26 cellular contexts compared by ENCODE assay signal in genomic region chr14:64405295-64405694, GRCh38.
"Had no signal": no experiment of that assay in that cellular context is flagged by ENCODE, and none has a peak within 500 bp of the region (broad histone marks: within the 10 kb centered on the region; RNA-seq: fewer than 3 reads in every experiment).

No MANE protein-coding gene starts in this region.

- H3K27ac ChIP-seq: colonic mucosa, parathyroid adenoma, psoas muscle, tibial artery had no signal

- ATAC-seq: left ventricle myocardium superior; naive thymus-derived CD8-positive, alpha-beta T cell; psoas muscle; stimulated activated memory B cell treated with anti-CD40 and anti-IgM and Interleukin-4, amounts not matched to agents 10 μg/mL and 1 μg/mL and 100 μg/mL, for 72 hours; stimulated activated naive CD8-positive, alpha-beta T cell treated with anti-CD3 and anti-CD28 coated beads, Interleukin-15, amount 100 ng/mL, for 72 hours had no signal

- H3K4me1 Mint-ChIP-seq: central memory CD8-positive, alpha-beta T cell had no signal

- H3K9me3 ChIP-seq: colonic mucosa, psoas muscle, tibial artery had no signal

- DNase-seq: activated CD4-positive, alpha-beta memory T cell treated with anti-CD3 and anti-CD28 coated beads for 36 hours; activated CD4-positive, alpha-beta T cell treated with anti-CD3 and anti-CD28 coated beads for 48 hours; activated CD8-positive, alpha-beta memory T cell treated with anti-CD3 and anti-CD28 coated beads, Interleukin-2, amount 50 U/mL, for 4 hours; activated gamma-delta T cell treated with Interleukin-2 at 50 U/mL for 16 hours; activated naive CD4-positive, alpha-beta T cell treated with anti-CD3 and anti-CD28 coated beads, Interleukin-2, amount 50 U/mL, for 16 hours; activated T-cell treated with anti-CD3 and anti-CD28 coated beads, Interleukin-2, amount 50 U/mL, for 1 hour; amniotic stem cell; colonic mucosa; effector CD8-positive, alpha-beta T cell; islet precursor cell; left ventricle myocardium superior; mammary epithelial cell; naive thymus-derived CD8-positive, alpha-beta T cell; occipital lobe; psoas muscle; stimulated activated CD4-positive, alpha-beta T cell treated with anti-CD3 and anti-CD28 coated beads, Interleukin-1b, Interleukin-23, amount 100 ng/mL, for 48 hours; stimulated activated CD4-positive, alpha-beta T cell treated with anti-CD3 and anti-CD28 coated beads, Interleukin-4, amount 100 ng/mL, for 4 hours; stimulated activated CD8-positive, alpha-beta memory T cell treated with anti-CD3 and anti-CD28 coated beads, Interleukin-4, amount 100 ng/mL, for 48 hours; stimulated activated naive CD8-positive, alpha-beta T cell treated with anti-CD3 and anti-CD28 coated beads, Interleukin-15, amount 100 ng/mL, for 72 hours; tibial artery had no signal

- H3K9me3 Mint-ChIP-seq: activated CD4-positive, alpha-beta memory T cell treated with anti-CD3 and anti-CD28 coated beads for 36 hours; activated T-helper 1 cell treated with anti-CD3 and anti-CD28 coated beads, Interleukin-12 subunit alpha, Interleukin-12 subunit beta, Interleukin-2, Interleukin-4 antibody, amounts not matched to agents 30 ng/mL and 10 ng/mL and 1 ng/mL, durations not matched to agents 14 hours and 24 hours and 36 hours; central memory CD8-positive, alpha-beta T cell; naive thymus-derived CD8-positive, alpha-beta T cell; neural crest cell; stimulated activated memory B cell treated with anti-CD40 and anti-IgM and Interleukin-4, amounts not matched to agents 10 μg/mL and 1 μg/mL and 100 μg/mL, for 72 hours; stimulated activated naive CD8-positive, alpha-beta T cell treated with anti-CD3 and anti-CD28 coated beads, Interleukin-15, amount 100 ng/mL, for 72 hours had no signal

- H3K4me3 Mint-ChIP-seq: activated CD4-positive, alpha-beta memory T cell treated with anti-CD3 and anti-CD28 coated beads for 36 hours; activated T-helper 1 cell treated with anti-CD3 and anti-CD28 coated beads, Interleukin-12 subunit alpha, Interleukin-12 subunit beta, Interleukin-2, Interleukin-4 antibody, amounts not matched to agents 30 ng/mL and 10 ng/mL and 1 ng/mL, durations not matched to agents 14 hours and 24 hours and 36 hours; central memory CD8-positive, alpha-beta T cell; naive thymus-derived CD8-positive, alpha-beta T cell; neural crest cell; stimulated activated memory B cell treated with anti-CD40 and anti-IgM and Interleukin-4, amounts not matched to agents 10 μg/mL and 1 μg/mL and 100 μg/mL, for 72 hours; stimulated activated naive CD8-positive, alpha-beta T cell treated with anti-CD3 and anti-CD28 coated beads, Interleukin-15, amount 100 ng/mL, for 72 hours had no signal

- H3K9ac ChIP-seq: parathyroid adenoma had no signal

- H2AFZ ChIP-seq: parathyroid adenoma had no signal

- H3K27ac Mint-ChIP-seq: activated CD4-positive, alpha-beta memory T cell treated with anti-CD3 and anti-CD28 coated beads for 36 hours; naive thymus-derived CD8-positive, alpha-beta T cell; stimulated activated memory B cell treated with anti-CD40 and anti-IgM and Interleukin-4, amounts not matched to agents 10 μg/mL and 1 μg/mL and 100 μg/mL, for 72 hours; stimulated activated naive CD8-positive, alpha-beta T cell treated with anti-CD3 and anti-CD28 coated beads, Interleukin-15, amount 100 ng/mL, for 72 hours had no signal

- H3K4me2 ChIP-seq: smooth muscle cell had no signal

- H3K27me3 Mint-ChIP-seq: activated CD4-positive, alpha-beta memory T cell treated with anti-CD3 and anti-CD28 coated beads for 36 hours; central memory CD8-positive, alpha-beta T cell; naive thymus-derived CD8-positive, alpha-beta T cell; stimulated activated memory B cell treated with anti-CD40 and anti-IgM and Interleukin-4, amounts not matched to agents 10 μg/mL and 1 μg/mL and 100 μg/mL, for 72 hours; stimulated activated naive CD8-positive, alpha-beta T cell treated with anti-CD3 and anti-CD28 coated beads, Interleukin-15, amount 100 ng/mL, for 72 hours had no signal

- H3K4me1 ChIP-seq: colonic mucosa, parathyroid adenoma had no signal

- H3K27me3 ChIP-seq: colonic mucosa, tibial artery had no signal
